In genomic region chr7:97845622-97846203, GRCh38 we compare ENCODE assay signal across 8 cellular contexts. TPM values are rescaled to one million over a fixed set of nuclear protein-coding genes. Genes with fewer than 3 reads are reported as not detected.
DNase-seq lines count a peak whose midpoint lies in the region; ATAC-seq, FAIRE-seq and TF ChIP-seq lines count a peak whose summit lies in the region.

No MANE protein-coding gene starts in this region.

- TF ChIP-seq CTCF in PC-9 (conservative IDR thresholded peaks at IDR 0.05) = peak; percentile 75
- TF ChIP-seq CTCF in foreskin keratinocyte (conservative IDR thresholded peaks at IDR 0.05) = peak; percentile 64

- no peaks in the 10 kb centered on the region for H3K9me2 ChIP-seq in PC-9 (ENCODE audit: insufficient read depth)

- peak; percentile 53 for DNase-seq in NCI-H2107 treated with DMSO at 0.1 percent for 48 hours (lab: John Stamatoyannopoulos, UW; ENCODE audit: unreplicated experiment)
- DNase-seq in NCI-H2107 (lab: John Stamatoyannopoulos, UW) = no peak
- no peak for DNase-seq in PC-9
- peak in 1 of 2 donors; percentile 15 for DNase-seq in foreskin keratinocyte
- peak; percentile 23 for DNase-seq in urothelium cell line (ENCODE audit: low spot score)
- DNase-seq in posterior vena cava (ENCODE audit: low spot score) = no peak

- H4K20me1 ChIP-seq in PC-9 (ENCODE audit: insufficient read depth) = 0 out of 2 replicates have a peak, but pooled peaks cover 3% of the 10 kb centered on the region

- no TSS peak for BruUV-seq in PC-9 (replicated peaks; lab: Mats Ljungman, UMichigan)

- CTCF ChIA-PET in PC-9 (lab: Charles Lee) = interaction anchor here (1.2 kb wide), 1 partner anchor 27 kb away, joined by 3 read pairs; no protein-coding TSS in a partner anchor

- intact Hi-C loops in PC-9 (cut with micrococcal nuclease; ENCODE audit: unreplicated experiment) = loop anchor here (1.0 to 10.0 kb wide), 5 partner anchors 167 to 1928 kb away; no protein-coding TSS in a partner anchor
- intact Hi-C loops in posterior vena cava (cut with DNase I) = no loop called here

- H3K27ac ChIP-seq in PC-9 = no peak overlapping the region
- H3K27ac ChIP-seq in foreskin keratinocyte = no peak overlapping the region

- no peaks in the 10 kb centered on the region for H3K36me3 ChIP-seq in PC-9 (ENCODE audit: low read depth)

- no peak overlapping the region for H3K4me3 ChIP-seq in PC-9

- ATAC-seq in HG03280 (IDR thresholded peaks at IDR 0.05; ENCODE audit: unreplicated experiment) = peak; percentile 62
- peak; percentile 49 for ATAC-seq in foreskin keratinocyte
- ATAC-seq in HG03520 (IDR thresholded peaks at IDR 0.05; ENCODE audit: unreplicated experiment) = no peak

- no peaks in the 10 kb centered on the region for H3F3A ChIP-seq in PC-9 (ENCODE audit: insufficient read depth, low read depth)

- H3K4me2 ChIP-seq in PC-9 = no peak overlapping the region

- H3K4me1 ChIP-seq in PC-9 (replicated peaks; ENCODE audit: insufficient read depth) (no peaks in the 10 kb centered on the region), foreskin keratinocyte (no peaks in the 10 kb centered on the region)

- no peaks in the 10 kb centered on the region for H3K79me2 ChIP-seq in PC-9 (ENCODE audit: low read depth)

- POLR2A ChIA-PET in PC-9 (lab: Charles Lee; ENCODE audit: unreplicated experiment) = no interaction called here

- no peaks in the 10 kb centered on the region for H3K9me3 ChIP-seq in PC-9 (ENCODE audit: insufficient read depth, low read depth)

- no peak for FAIRE-seq in urothelium cell line (lab: Jason Lieb, UNC)

- H2AFZ ChIP-seq in PC-9 = no peak overlapping the region

- H3K27me3 ChIP-seq in PC-9 (ENCODE audit: insufficient read depth, low read depth) (peaks cover 7% of the 10 kb centered on the region), foreskin keratinocyte (no peaks in the 10 kb centered on the region)

RNA-seq across cellular contexts. Expression of gene ASNS, which starts 26.5 kb away (rescaled TPM):
- total RNA-seq in PC-9 (2021) (173 and 199 TPM in 2 replicates), foreskin keratinocyte (69.1 and 138 TPM in 2 replicates), posterior vena cava (10 to 100 TPM; 30.7 to 42.5 TPM)
- 65.8 and 127 TPM in 2 replicates for polyA plus RNA-seq in foreskin keratinocyte

Comparison
In these comparisons a context has a peak if more than half of its experiments do, and no peak if none do; other contexts are left out.
1. DNase-seq: peak in NCI-H2107 treated with DMSO at 0.1 percent for 48 hours (single experiment) and urothelium cell line (single experiment); none in NCI-H2107 (single experiment), PC-9 (0 of 2) and posterior vena cava (single experiment).